16 cellular contexts compared by ENCODE assay signal in the genomic region with DNA sequence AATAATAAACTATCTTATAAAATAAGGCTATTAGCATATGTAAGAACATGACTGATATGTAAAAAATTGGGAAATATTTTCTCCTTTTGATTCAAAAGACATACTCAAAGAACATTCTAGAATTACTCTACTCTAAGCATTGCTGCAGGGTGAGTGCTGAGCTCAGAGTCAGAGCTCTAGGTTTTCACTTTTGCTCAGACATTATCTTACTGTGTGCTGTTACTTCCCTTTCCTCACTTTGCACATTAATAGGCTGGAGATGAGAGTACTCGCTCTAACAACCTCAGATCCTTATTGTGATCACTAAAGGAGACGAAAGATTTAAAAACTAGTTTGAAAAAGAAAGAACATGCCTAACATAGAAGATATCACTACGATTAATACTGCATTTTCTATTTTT.
"Had no signal": no experiment of that assay in that cellular context is flagged by ENCODE, and none has a peak within 500 bp of the region (broad histone marks: within the 10 kb centered on the region; RNA-seq: fewer than 3 reads in every experiment).

No MANE protein-coding gene starts in this region.

- DNase-seq: activated CD4-positive, alpha-beta T cell treated with anti-CD3 and anti-CD28 coated beads, Interleukin-2, amount 50 U/mL, for 4 hours; activated CD8-positive, alpha-beta memory T cell treated with anti-CD3 and anti-CD28 coated beads, Interleukin-2, amount 50 U/mL, for 48 hours; activated naive CD4-positive, alpha-beta T cell; activated T-cell treated with anti-CD3 and anti-CD28 coated beads, Interleukin-2, amount 50 U/mL, for 4 hours; adrenal gland; brain microvascular endothelial cell; caudate nucleus; effector CD4-positive, alpha-beta T cell; heart right ventricle; lower lobe of right lung; naive thymus-derived CD4-positive, alpha-beta T cell; small intestine; transverse colon had no signal

- ATAC-seq: activated T-cell treated with anti-CD3 and anti-CD28 coated beads, Interleukin-2, amount 50 U/mL, for 4 hours; heart right ventricle; left lobe of liver; lower lobe of right lung; naive thymus-derived CD4-positive, alpha-beta T cell; sciatic nerve; stimulated activated memory B cell treated with anti-CD40 and anti-IgM and Interleukin-4, amounts not matched to agents 10 μg/mL and 1 μg/mL and 100 μg/mL, for 72 hours had no signal
